ENCODE assay signal across 22 cellular contexts in the genomic region with DNA sequence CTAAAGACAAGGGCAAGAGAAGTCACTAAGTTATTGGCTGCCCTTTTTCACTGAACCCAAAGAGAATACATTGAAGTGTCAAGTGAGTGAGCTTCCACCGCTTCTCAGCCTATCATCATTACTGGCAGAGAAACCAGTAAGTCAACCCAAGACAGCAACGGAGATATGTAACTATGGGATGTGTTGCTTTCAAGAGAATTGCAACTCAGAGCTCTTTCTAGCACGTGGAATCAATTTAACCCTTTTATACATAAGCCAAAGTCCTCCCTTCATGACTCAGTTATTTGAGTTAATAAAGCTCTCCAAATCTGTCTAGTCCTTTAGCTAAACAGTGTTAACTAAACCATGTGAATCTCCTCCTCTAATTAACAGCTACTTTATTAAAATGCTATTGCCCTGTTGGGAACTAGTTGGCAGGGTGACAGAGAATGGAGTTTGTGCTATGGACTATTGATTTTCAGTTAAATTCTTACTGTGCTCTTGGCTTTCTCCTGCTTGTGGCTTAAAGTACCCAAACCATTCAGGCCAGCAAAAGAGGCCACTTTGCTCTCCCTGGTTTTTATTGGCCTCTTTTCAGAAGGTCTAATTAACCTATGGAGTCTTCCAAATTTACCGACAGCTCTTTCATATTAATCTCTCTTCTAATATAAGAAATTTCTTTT.
"Had no signal": no experiment of that assay in that cellular context is flagged by ENCODE, and none has a peak within 500 bp of the region (broad histone marks: within the 10 kb centered on the region; RNA-seq: fewer than 3 reads in every experiment).

No MANE protein-coding gene starts in this region.

- DNase-seq: dorsolateral prefrontal cortex; effector CD4-positive, alpha-beta T cell; foreskin fibroblast; gastrocnemius medialis; head of caudate nucleus; kidney; left ventricle myocardium inferior; lower lobe of right lung; right cardiac atrium; spleen; stimulated activated CD4-positive, alpha-beta T cell treated with anti-CD3 and anti-CD28 coated beads, Interleukin-2, amount 100 ng/mL, for 48 hours; stimulated activated naive B cell treated with anti-CD40 and anti-IgM and Interleukin-4, amounts not matched to agents 10 μg/mL and 1 μg/mL and 100 μg/mL, for 72 hours; transverse colon had no signal

- H3K4me3 ChIP-seq: dorsolateral prefrontal cortex, gastrocnemius medialis, left ventricle myocardium inferior, lower lobe of right lung, neural progenitor cell, skin epidermis, spleen, thoracic aorta, transverse colon, vagina had no signal

- H3K36me3 ChIP-seq: gastrocnemius medialis, left ventricle myocardium inferior, lower lobe of right lung, neural progenitor cell, spleen, thoracic aorta, transverse colon, vagina had no signal

- H3K27me3 Mint-ChIP-seq: natural killer cell treated with Interleukin-12 subunit alpha and Interleukin-12 subunit beta and Interleukin-15 and Interleukin-18, amount 100 ng/mL, for 72 hours; progenitor cell of endocrine pancreas; stimulated activated naive B cell treated with anti-CD40 and anti-IgM and Interleukin-4, amounts not matched to agents 10 μg/mL and 1 μg/mL and 100 μg/mL, for 72 hours; stimulated activated naive CD8-positive, alpha-beta T cell treated with anti-CD3 and anti-CD28 coated beads, Interleukin-15, Interleukin-2, amounts not matched to agents 100 ng/mL and 50 ng/mL, for 24 hours had no signal

- ATAC-seq: esophagus mucosa; gastrocnemius medialis; lower lobe of right lung; natural killer cell treated with Interleukin-12 subunit alpha and Interleukin-12 subunit beta and Interleukin-15 and Interleukin-18, amount 100 ng/mL, for 72 hours; right cardiac atrium; stimulated activated naive B cell treated with anti-CD40 and anti-IgM and Interleukin-4, amounts not matched to agents 10 μg/mL and 1 μg/mL and 100 μg/mL, for 72 hours had no signal

- H3K9me3 Mint-ChIP-seq: neural progenitor cell; stimulated activated naive B cell treated with anti-CD40 and anti-IgM and Interleukin-4, amounts not matched to agents 10 μg/mL and 1 μg/mL and 100 μg/mL, for 72 hours had no signal

- H3K36me3 Mint-ChIP-seq: neural progenitor cell; stimulated activated naive B cell treated with anti-CD40 and anti-IgM and Interleukin-4, amounts not matched to agents 10 μg/mL and 1 μg/mL and 100 μg/mL, for 72 hours had no signal

- H3K27ac Mint-ChIP-seq: natural killer cell treated with Interleukin-12 subunit alpha and Interleukin-12 subunit beta and Interleukin-15 and Interleukin-18, amount 100 ng/mL, for 72 hours; neural progenitor cell; progenitor cell of endocrine pancreas; stimulated activated naive B cell treated with anti-CD40 and anti-IgM and Interleukin-4, amounts not matched to agents 10 μg/mL and 1 μg/mL and 100 μg/mL, for 72 hours; stimulated activated naive CD8-positive, alpha-beta T cell treated with anti-CD3 and anti-CD28 coated beads, Interleukin-15, Interleukin-2, amounts not matched to agents 100 ng/mL and 50 ng/mL, for 24 hours had no signal

- H3K4me1 Mint-ChIP-seq: neural progenitor cell; stimulated activated naive B cell treated with anti-CD40 and anti-IgM and Interleukin-4, amounts not matched to agents 10 μg/mL and 1 μg/mL and 100 μg/mL, for 72 hours had no signal

- H3K4me1 ChIP-seq: gastrocnemius medialis, left ventricle myocardium inferior, lower lobe of right lung, neural progenitor cell, parathyroid adenoma, spleen, transverse colon, vagina had no signal

- H3K9me3 ChIP-seq: gastrocnemius medialis, left ventricle myocardium inferior, lower lobe of right lung, thoracic aorta, transverse colon, vagina had no signal

- H3K27ac ChIP-seq: dorsolateral prefrontal cortex, gastrocnemius medialis, left ventricle myocardium inferior, lower lobe of right lung, neural progenitor cell, parathyroid adenoma, skin epidermis, spleen, thoracic aorta, transverse colon, vagina had no signal

- H3K27me3 ChIP-seq: dorsolateral prefrontal cortex, gastrocnemius medialis, neural progenitor cell, spleen, transverse colon, vagina had no signal

- H3K4me3 Mint-ChIP-seq: natural killer cell treated with Interleukin-12 subunit alpha and Interleukin-12 subunit beta and Interleukin-15 and Interleukin-18, amount 100 ng/mL, for 72 hours; neural progenitor cell; stimulated activated naive B cell treated with anti-CD40 and anti-IgM and Interleukin-4, amounts not matched to agents 10 μg/mL and 1 μg/mL and 100 μg/mL, for 72 hours; stimulated activated naive CD8-positive, alpha-beta T cell treated with anti-CD3 and anti-CD28 coated beads, Interleukin-15, Interleukin-2, amounts not matched to agents 100 ng/mL and 50 ng/mL, for 24 hours had no signal
